Comparison of ENCODE assay signal across 1 cellular context in the genomic region with DNA sequence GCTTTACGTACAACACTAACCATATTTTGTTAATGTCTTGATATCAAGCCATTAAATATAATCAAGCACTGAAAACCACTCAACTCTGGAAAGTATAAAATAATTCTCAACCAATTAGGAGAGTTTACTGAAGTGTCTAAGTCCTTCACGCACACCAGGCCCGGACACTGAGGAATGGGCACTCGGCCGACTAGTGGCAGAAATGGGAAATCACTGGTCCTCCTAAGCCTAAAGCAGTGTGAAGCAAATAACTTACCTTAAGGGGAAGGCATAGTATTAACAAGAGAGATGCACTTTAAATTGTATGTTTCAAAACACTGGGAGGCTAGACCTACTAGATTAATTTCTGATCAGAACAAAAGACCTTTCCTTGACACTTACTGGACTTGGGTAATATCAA.
TF ChIP-seq lines count a peak whose summit lies in the region.

No MANE protein-coding gene starts in this region.

TF ChIP-seq in liver, 16 proteins besides CTCF, POLR2A, EP300 and RAD21 (continued from another document):
- TF ChIP-seq, protein P1, sequence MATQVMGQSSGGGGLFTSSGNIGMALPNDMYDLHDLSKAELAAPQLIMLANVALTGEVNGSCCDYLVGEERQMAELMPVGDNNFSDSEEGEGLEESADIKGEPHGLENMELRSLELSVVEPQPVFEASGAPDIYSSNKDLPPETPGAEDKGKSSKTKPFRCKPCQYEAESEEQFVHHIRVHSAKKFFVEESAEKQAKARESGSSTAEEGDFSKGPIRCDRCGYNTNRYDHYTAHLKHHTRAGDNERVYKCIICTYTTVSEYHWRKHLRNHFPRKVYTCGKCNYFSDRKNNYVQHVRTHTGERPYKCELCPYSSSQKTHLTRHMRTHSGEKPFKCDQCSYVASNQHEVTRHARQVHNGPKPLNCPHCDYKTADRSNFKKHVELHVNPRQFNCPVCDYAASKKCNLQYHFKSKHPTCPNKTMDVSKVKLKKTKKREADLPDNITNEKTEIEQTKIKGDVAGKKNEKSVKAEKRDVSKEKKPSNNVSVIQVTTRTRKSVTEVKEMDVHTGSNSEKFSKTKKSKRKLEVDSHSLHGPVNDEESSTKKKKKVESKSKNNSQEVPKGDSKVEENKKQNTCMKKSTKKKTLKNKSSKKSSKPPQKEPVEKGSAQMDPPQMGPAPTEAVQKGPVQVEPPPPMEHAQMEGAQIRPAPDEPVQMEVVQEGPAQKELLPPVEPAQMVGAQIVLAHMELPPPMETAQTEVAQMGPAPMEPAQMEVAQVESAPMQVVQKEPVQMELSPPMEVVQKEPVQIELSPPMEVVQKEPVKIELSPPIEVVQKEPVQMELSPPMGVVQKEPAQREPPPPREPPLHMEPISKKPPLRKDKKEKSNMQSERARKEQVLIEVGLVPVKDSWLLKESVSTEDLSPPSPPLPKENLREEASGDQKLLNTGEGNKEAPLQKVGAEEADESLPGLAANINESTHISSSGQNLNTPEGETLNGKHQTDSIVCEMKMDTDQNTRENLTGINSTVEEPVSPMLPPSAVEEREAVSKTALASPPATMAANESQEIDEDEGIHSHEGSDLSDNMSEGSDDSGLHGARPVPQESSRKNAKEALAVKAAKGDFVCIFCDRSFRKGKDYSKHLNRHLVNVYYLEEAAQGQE (IDR thresholded peaks at IDR 0.05): no peak
- TF ChIP-seq JUND (IDR thresholded peaks at IDR 0.05): no peak
